In genomic region chr17:77318491-77319210, GRCh38 we compare ENCODE assay signal across 8 cellular contexts.
DNase-seq lines count a peak whose midpoint lies in the region; ATAC-seq and TF ChIP-seq lines count a peak whose summit lies in the region.

No MANE protein-coding gene starts in this region.

- peaks cover 10% of the 10 kb centered on the region for H3K4me1 Mint-ChIP-seq in progenitor cell of endocrine pancreas (ENCODE audit: low read depth)
- peaks cover 18% of the 10 kb centered on the region for H3K4me1 Mint-ChIP-seq in activated CD4-positive, alpha-beta T cell treated with anti-CD3 and anti-CD28 coated beads, Interleukin-2, amount 10 ng/mL, durations not matched to agents 7 days and 5 days

- TF ChIP-seq CTCF in Panc1 (IDR thresholded peaks at IDR 0.05) (no peak), esophagus muscularis mucosa (IDR thresholded peaks at IDR 0.05) (no peak), progenitor cell of endocrine pancreas (IDR thresholded peaks at IDR 0.05; ENCODE audit: unreplicated experiment) (no peak)

- peak overlapping the region; percentile 56 for H3K27ac Mint-ChIP-seq in progenitor cell of endocrine pancreas
- H3K27ac Mint-ChIP-seq in activated CD4-positive, alpha-beta T cell treated with anti-CD3 and anti-CD28 coated beads, Interleukin-2, amount 10 ng/mL, durations not matched to agents 7 days and 5 days, result no peak overlapping the region

- H3K4me3 Mint-ChIP-seq in progenitor cell of endocrine pancreas (ENCODE audit: low read depth), result no peak overlapping the region
- H3K4me3 Mint-ChIP-seq in activated CD4-positive, alpha-beta T cell treated with anti-CD3 and anti-CD28 coated beads, Interleukin-2, amount 10 ng/mL, durations not matched to agents 7 days and 5 days, result no peak overlapping the region

- intact Hi-C loops in Panc1 (cut with micrococcal nuclease; ENCODE audit: unreplicated experiment) (loop anchor here (5.0 kb wide), 1 partner anchor 36 kb away; no protein-coding TSS in a partner anchor), esophagus muscularis mucosa (cut with DNase I) (no loop called here)

- TF ChIP-seq EP300 in esophagus muscularis mucosa (IDR thresholded peaks at IDR 0.05), result no peak

- H3K4me3 ChIP-seq in Panc1 (ENCODE audit: low read depth in 2 of 2, low read length in 2 of 2) (peak overlapping the region; percentile 70 to 92), esophagus muscularis mucosa (peak overlapping the region; percentile 48 to 59 (median 56))

- TF ChIP-seq POLR2A in esophagus muscularis mucosa (IDR thresholded peaks at IDR 0.05; ENCODE audit: low read depth), result no peak

- BruUV-seq in Panc1 (replicated peaks; lab: Mats Ljungman, UMichigan), result TSS peak; percentile 80

- 58% methylated on average over 10 of the region's 14 CpGs for WGBS in esophagus muscularis mucosa

- peak overlapping the region; percentile 99 for H3K27ac ChIP-seq in Panc1 (ENCODE audit: low read length)
- peak overlapping the region; percentile 90 to 96 (median 92) for H3K27ac ChIP-seq in esophagus muscularis mucosa (replicated peaks in 1 of 4)

- H3K27me3 ChIP-seq in Panc1 (ENCODE audit: control insufficient read depth, insufficient read depth, low read length) (no peaks in the 10 kb centered on the region), esophagus muscularis mucosa (no peaks in the 10 kb centered on the region)

- H3K9me3 Mint-ChIP-seq in progenitor cell of endocrine pancreas (ENCODE audit: low read depth), result no peaks in the 10 kb centered on the region
- H3K9me3 Mint-ChIP-seq in activated CD4-positive, alpha-beta T cell treated with anti-CD3 and anti-CD28 coated beads, Interleukin-2, amount 10 ng/mL, durations not matched to agents 7 days and 5 days, result no peaks in the 10 kb centered on the region

- no peaks in the 10 kb centered on the region for H3K9me3 ChIP-seq in Panc1 (ENCODE audit: control insufficient read depth, insufficient read depth, low read depth, low read length)
- no peaks in the 10 kb centered on the region for H3K9me3 ChIP-seq in esophagus muscularis mucosa

- no peaks in the 10 kb centered on the region for H3K36me3 ChIP-seq in Panc1 (ENCODE audit: control insufficient read depth, insufficient read depth, low read length)
- H3K36me3 ChIP-seq in esophagus muscularis mucosa, result no peaks in the 10 kb centered on the region

- H3K4me1 ChIP-seq in Panc1 (ENCODE audit: control insufficient read depth, insufficient read depth, low read length) (peaks cover 76% of the 10 kb centered on the region), esophagus muscularis mucosa (peaks cover 37 to 82% (median 68%) of the 10 kb centered on the region in 4 donors)

- ATAC-seq in Panc1 (no peak), GM21528 (IDR thresholded peaks at IDR 0.05; ENCODE audit: low FRiP score, unreplicated experiment) (no peak), GM21717 (IDR thresholded peaks at IDR 0.05; ENCODE audit: unreplicated experiment) (no peak)

- H3K27me3 Mint-ChIP-seq in progenitor cell of endocrine pancreas, result no peaks in the 10 kb centered on the region
- H3K27me3 Mint-ChIP-seq in activated CD4-positive, alpha-beta T cell treated with anti-CD3 and anti-CD28 coated beads, Interleukin-2, amount 10 ng/mL, durations not matched to agents 7 days and 5 days, result peaks cover 5% of the 10 kb centered on the region

- no peaks in the 10 kb centered on the region for H3K36me3 Mint-ChIP-seq in progenitor cell of endocrine pancreas (ENCODE audit: insufficient read depth)
- no peaks in the 10 kb centered on the region for H3K36me3 Mint-ChIP-seq in activated CD4-positive, alpha-beta T cell treated with anti-CD3 and anti-CD28 coated beads, Interleukin-2, amount 10 ng/mL, durations not matched to agents 7 days and 5 days (ENCODE audit: low read depth)

- DNase-seq in Daoy (ENCODE audit: low read depth) (peak; percentile 44), Panc1 (ENCODE audit: low read depth, low spot score) (no peak), esophagus muscularis mucosa (ENCODE audit: extremely low spot score) (no peak), progenitor cell of endocrine pancreas (ENCODE audit: low spot score, unreplicated experiment) (no peak), retina (no peak)
- no peak for DNase-seq in activated CD4-positive, alpha-beta T cell treated with anti-CD3 and anti-CD28 coated beads, Interleukin-2, amount 10 ng/mL, durations not matched to agents 7 days and 5 days

- CTCF ChIA-PET in Panc1 (lab: Charles Lee), result no interaction called here
- CTCF ChIA-PET in activated CD4-positive, alpha-beta T cell treated with anti-CD3 and anti-CD28 coated beads, Interleukin-2, amount 10 ng/mL, durations not matched to agents 7 days and 5 days (lab: Charles Lee), result interaction anchor here (0.7 kb wide), 1 partner anchor 82 kb away, joined by 3 read pairs; no protein-coding TSS in a partner anchor

- in situ Hi-C loops in Panc1 (cut with HindIII; ENCODE audit: low pct_unique_long_range_greater_than_20kb, low sequenced_read_pairs), result no loop called here

- POLR2A ChIA-PET in Panc1 (lab: Charles Lee), result no interaction called here
- POLR2A ChIA-PET in activated CD4-positive, alpha-beta T cell treated with anti-CD3 and anti-CD28 coated beads, Interleukin-2, amount 10 ng/mL, durations not matched to agents 7 days and 5 days (lab: Charles Lee), result no interaction called here
